ENCODE assay signal across 16 cellular contexts in the genomic region with DNA sequence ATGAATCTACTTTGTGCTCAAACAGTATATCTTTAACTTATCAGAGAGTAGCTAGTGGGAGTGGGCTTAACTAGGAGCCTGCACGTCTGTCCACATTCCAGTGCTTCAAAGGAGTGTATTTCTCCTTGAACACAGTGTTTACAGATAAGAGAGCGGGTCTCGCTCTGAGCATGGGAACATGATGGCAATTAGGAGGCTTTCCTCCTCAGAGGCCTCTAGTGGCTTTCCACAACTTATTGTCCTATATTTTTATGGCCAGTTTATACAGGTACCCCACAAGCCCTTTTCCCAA. TPM values are rescaled to one million over a fixed set of nuclear protein-coding genes. Genes with fewer than 3 reads are reported as not detected.
"Had no signal": no experiment of that assay in that cellular context is flagged by ENCODE, and none has a peak within 500 bp of the region (broad histone marks: within the 10 kb centered on the region; RNA-seq: fewer than 3 reads in every experiment).

No MANE protein-coding gene starts in this region.

RNA-seq across cellular contexts. Expression of gene PLA2G2E, which starts 3.7 kb away (rescaled TPM):
- total RNA-seq: activated B cell treated with CpG ODN at 0.5 μM for 24 hours; activated CD4-positive, alpha-beta memory T cell treated with anti-CD3 and anti-CD28 coated beads for 36 hours; activated CD4-positive, alpha-beta T cell treated with anti-CD3 and anti-CD28 coated beads, Interleukin-2, amount 10 ng/mL, durations not matched to agents 24 days and 14 days; activated CD8-positive, alpha-beta memory T cell treated with anti-CD3 and anti-CD28 coated beads for 36 hours; activated CD8-positive, alpha-beta T cell treated with anti-CD3 and anti-CD28 coated beads for 36 hours; activated naive CD4-positive, alpha-beta T cell treated with anti-CD3 and anti-CD28 coated beads for 36 hours; activated naive CD4-positive, alpha-beta T cell treated with anti-CD3 and anti-CD28 coated beads, Interleukin-2, amount 50 U/mL, for 72 hours; activated naive CD8-positive, alpha-beta T cell treated with anti-CD3 and anti-CD28 coated beads for 36 hours; activated T-cell treated with anti-CD3 and anti-CD28 coated beads, Interleukin-2, amount 50 U/mL, for 4 hours; activated T-cell treated with anti-CD3 and anti-CD28 coated beads, Interleukin-2, amount 50 U/mL, for 72 hours; activated T-helper 1 cell treated with anti-CD3 and anti-CD28 coated beads, Interleukin-12 subunit alpha, Interleukin-12 subunit beta, Interleukin-2, Interleukin-4 antibody, amounts not matched to agents 30 ng/mL and 10 ng/mL and 1 ng/mL, durations not matched to agents 14 hours and 24 hours and 36 hours; activated T-helper 17 cell treated with anti-CD3 and anti-CD28 coated beads, Interleukin-2, amount 50 U/mL, for 72 hours; adrenal gland; ascending aorta; bronchial epithelial cell; cardiac muscle cell had no signal
- polyA plus RNA-seq: adrenal gland, cardiac muscle cell had no signal

RNA-seq across cellular contexts. Expression of gene PLA2G2A, which starts 52.3 kb away (rescaled TPM):
- total RNA-seq: activated B cell treated with CpG ODN at 0.5 μM for 24 hours; activated CD4-positive, alpha-beta memory T cell treated with anti-CD3 and anti-CD28 coated beads for 36 hours; activated CD4-positive, alpha-beta T cell treated with anti-CD3 and anti-CD28 coated beads, Interleukin-2, amount 10 ng/mL, durations not matched to agents 24 days and 14 days; activated CD8-positive, alpha-beta memory T cell treated with anti-CD3 and anti-CD28 coated beads for 36 hours; activated CD8-positive, alpha-beta T cell treated with anti-CD3 and anti-CD28 coated beads for 36 hours; activated naive CD4-positive, alpha-beta T cell treated with anti-CD3 and anti-CD28 coated beads for 36 hours; activated naive CD4-positive, alpha-beta T cell treated with anti-CD3 and anti-CD28 coated beads, Interleukin-2, amount 50 U/mL, for 72 hours; activated naive CD8-positive, alpha-beta T cell treated with anti-CD3 and anti-CD28 coated beads for 36 hours; activated T-cell treated with anti-CD3 and anti-CD28 coated beads, Interleukin-2, amount 50 U/mL, for 72 hours; activated T-helper 1 cell treated with anti-CD3 and anti-CD28 coated beads, Interleukin-12 subunit alpha, Interleukin-12 subunit beta, Interleukin-2, Interleukin-4 antibody, amounts not matched to agents 30 ng/mL and 10 ng/mL and 1 ng/mL, durations not matched to agents 14 hours and 24 hours and 36 hours; activated T-helper 17 cell treated with anti-CD3 and anti-CD28 coated beads, Interleukin-2, amount 50 U/mL, for 72 hours; bronchial epithelial cell; cardiac muscle cell had no signal
